ENCODE assay signal across 8 cellular contexts in the genomic region with DNA sequence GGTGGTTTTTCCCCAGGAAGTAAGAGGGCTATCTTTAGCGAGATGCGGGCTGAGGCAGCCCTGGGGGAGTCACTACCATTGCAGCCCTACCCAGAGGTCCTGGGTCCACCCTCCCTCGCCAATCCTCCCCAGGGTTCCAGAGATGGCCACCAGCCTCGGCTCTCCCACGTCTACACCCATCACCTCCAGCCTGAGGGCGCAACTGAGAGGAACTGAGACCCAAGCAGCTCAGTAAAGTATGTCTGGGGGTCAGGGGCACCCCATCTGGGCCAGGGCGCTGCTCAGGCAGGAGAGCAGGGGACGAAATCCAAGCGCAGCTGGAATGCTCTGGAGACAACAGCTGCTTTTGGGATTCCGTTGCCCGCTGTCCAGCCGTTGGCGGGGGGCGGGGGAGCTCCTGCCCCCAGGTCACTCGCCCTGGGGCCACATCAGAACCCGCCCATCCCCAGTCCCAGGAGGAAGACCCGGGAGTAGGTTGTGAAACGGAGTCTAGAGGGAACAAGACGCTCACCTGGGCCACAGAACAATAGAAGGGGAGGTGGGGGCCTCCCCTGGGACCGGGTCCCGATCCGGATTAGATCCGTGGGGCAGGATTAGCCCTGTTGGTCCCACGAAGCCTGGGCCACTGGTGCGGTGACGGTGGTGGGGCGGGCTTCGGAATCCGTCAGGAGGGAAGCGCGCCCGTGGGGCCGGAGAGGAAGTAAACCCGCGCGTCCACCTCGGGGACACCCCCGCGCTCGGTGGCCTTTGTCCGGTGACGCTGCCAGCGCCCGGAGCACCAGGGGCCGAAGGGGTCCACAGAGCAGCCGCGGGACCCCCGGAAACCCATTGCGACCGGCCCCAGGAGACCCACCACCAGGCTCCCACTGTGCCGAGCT. TPM values are rescaled to one million over a fixed set of nuclear protein-coding genes. Genes with fewer than 3 reads are reported as not detected.
DNase-seq lines count a peak whose midpoint lies in the region; ATAC-seq and TF ChIP-seq lines count a peak whose summit lies in the region.

No MANE protein-coding gene starts in this region.

- peak overlapping the region; percentile 99 for H3K27ac ChIP-seq in brain microvascular endothelial cell

- peak overlapping the region; percentile 64 for H3K4me3 ChIP-seq in GM08714 (ENCODE audit: low read length)
- H3K4me3 ChIP-seq in NT2/D1 (ENCODE audit: insufficient read length, low read depth), result peak overlapping the region; percentile 100
- peak overlapping the region; percentile 90 for H3K4me3 ChIP-seq in brain microvascular endothelial cell (ENCODE audit: low read depth, low read length)
- peak overlapping the region; percentile 88 for H3K4me3 ChIP-seq in kidney epithelial cell (ENCODE audit: low read depth, low read length)

- H3K4me1 ChIP-seq in NT2/D1 (ENCODE audit: insufficient read depth, insufficient read length), result peaks cover 12% of the 10 kb centered on the region

- ATAC-seq in GM21717 (IDR thresholded peaks at IDR 0.05; ENCODE audit: unreplicated experiment) (peak; percentile 5), GM19328 (IDR thresholded peaks at IDR 0.05; ENCODE audit: unreplicated experiment) (no peak)
- no peak for ATAC-seq in stimulated activated naive CD8-positive, alpha-beta T cell treated with anti-CD3 and anti-CD28 coated beads, Interleukin-15, Interleukin-2, amounts not matched to agents 100 U/mL and 50 U/mL, for 24 hours

- DNase-seq in NT2/D1 (ENCODE audit: low read depth, low spot score) (no peak), brain microvascular endothelial cell (no peak), kidney epithelial cell (ENCODE audit: low read depth) (no peak), cortex of kidney (lab: John Stamatoyannopoulos, UW) (no peak)
- peak; percentile 59 for DNase-seq in stimulated activated naive CD8-positive, alpha-beta T cell treated with anti-CD3 and anti-CD28 coated beads, Interleukin-15, Interleukin-2, amounts not matched to agents 100 U/mL and 50 U/mL, for 24 hours

- H3K36me3 ChIP-seq in NT2/D1 (ENCODE audit: insufficient read depth, insufficient read length, low read length) (peaks cover 45% of the 10 kb centered on the region), brain microvascular endothelial cell (replicated peaks) (peaks cover 27% of the 10 kb centered on the region), kidney epithelial cell (ENCODE audit: control insufficient read depth, insufficient read depth, low read length) (peaks cover 4% of the 10 kb centered on the region)

- TF ChIP-seq CTCF in brain microvascular endothelial cell (IDR thresholded peaks at IDR 0.05; ENCODE audit: low read depth, low read length, missing control alignments) (peak; percentile 4), kidney epithelial cell (IDR thresholded peaks at IDR 0.05; ENCODE audit: insufficient read depth, low read length, poor library complexity, severe bottlenecking) (no peak)

- no peaks in the 10 kb centered on the region for H3K9me3 ChIP-seq in NT2/D1 (ENCODE audit: insufficient read depth, low read length)

- peak overlapping the region; percentile 97 for H3K9ac ChIP-seq in NT2/D1 (ENCODE audit: insufficient read length, low read depth)

- H3K27me3 ChIP-seq in NT2/D1 (ENCODE audit: insufficient read depth, insufficient read length) (no peaks in the 10 kb centered on the region), brain microvascular endothelial cell (replicated peaks) (no peaks in the 10 kb centered on the region), kidney epithelial cell (ENCODE audit: control insufficient read depth, insufficient read depth, low read length) (no peaks in the 10 kb centered on the region)

- in situ Hi-C loops in brain microvascular endothelial cell (cut with HindIII; ENCODE audit: low pct_ligation_motif_present, low sequenced_read_pairs), result no loop called here

RNA-seq across cellular contexts. Expression of a gene that starts 1.3 kb away (rescaled TPM):
- 102 and 145 TPM in 2 replicates for total RNA-seq in kidney epithelial cell

RNA-seq across cellular contexts. Expression of a gene that starts 2.2 kb away (rescaled TPM):
- total RNA-seq in kidney epithelial cell, result 55.2 and 61.0 TPM in 2 replicates

RNA-seq across cellular contexts. Expression of a gene that starts 8.6 kb away (rescaled TPM):
- 127 and 177 TPM in 2 replicates for total RNA-seq in kidney epithelial cell

RNA-seq across cellular contexts. Expression of a gene that starts 13.4 kb away (rescaled TPM):
- 124 and 135 TPM in 2 replicates for total RNA-seq in kidney epithelial cell

RNA-seq across cellular contexts. Expression of a gene that starts 30.5 kb away (rescaled TPM):
- total RNA-seq in kidney epithelial cell, result 29.0 and 43.2 TPM in 2 replicates
